In genomic region chr10:63115732-63116383, GRCh38 we compare ENCODE assay signal across 1 cellular context.
TF ChIP-seq lines count a peak whose summit lies in the region.

No MANE protein-coding gene starts in this region.

TF ChIP-seq in HepG2, 621 proteins besides CTCF, POLR2A, EP300 and RAD21 (continued from another document):
- TF ChIP-seq ZNF75D (CRISPR knock-in tag; IDR thresholded peaks at IDR 0.05; ENCODE audit: borderline replicate concordance) (no peak), ZNF281 (CRISPR knock-in tag; IDR thresholded peaks at IDR 0.05; ENCODE audit: borderline replicate concordance) (peak; percentile 92), GATAD2A (CRISPR knock-in tag; IDR thresholded peaks at IDR 0.05) (peak; percentile 31), BCL6 (CRISPR knock-in tag; IDR thresholded peaks at IDR 0.05) (peak; percentile 42; the same call in 1 of the 2 replicates), IKZF5 (CRISPR knock-in tag; IDR thresholded peaks at IDR 0.05) (0 out of 2 replicates have a peak, but pooled peaks have one; percentile 29), ZNF644 (CRISPR knock-in tag; IDR thresholded peaks at IDR 0.05; ENCODE audit: low read depth) (peak; percentile 57), ZNF784 (CRISPR knock-in tag; IDR thresholded peaks at IDR 0.05; ENCODE audit: borderline replicate concordance) (no peak), TBX3 (IDR thresholded peaks at IDR 0.05; ENCODE audit: borderline replicate concordance) (no peak), AKAP8 (CRISPR knock-in tag; IDR thresholded peaks at IDR 0.05) (no peak), ZNF724P (CRISPR knock-in tag; IDR thresholded peaks at IDR 0.05; ENCODE audit: borderline replicate concordance) (no peak), ELF1 (CRISPR knock-in tag; IDR thresholded peaks at IDR 0.05) (0 out of 2 replicates have a peak, but pooled peaks have one; percentile 25), CEBPB (IDR thresholded peaks at IDR 0.05; ENCODE audit: borderline replicate concordance, low read depth, low read length) (peak; percentile 83), SMC3 (IDR thresholded peaks at IDR 0.05; ENCODE audit: low read length) (0 out of 2 replicates have a peak, but pooled peaks have one; percentile 13), EHMT2 (IDR thresholded peaks at IDR 0.05; ENCODE audit: borderline replicate concordance, low read depth, low read length) (no peak), ZNF331 (CRISPR knock-in tag; IDR thresholded peaks at IDR 0.05) (peak; percentile 60; the same call in 1 of the 2 replicates), MAX (IDR thresholded peaks at IDR 0.05) (0 out of 2 replicates have a peak, but pooled peaks have one; percentile 54), ZNF225 (CRISPR knock-in tag; IDR thresholded peaks at IDR 0.05) (no peak), FOXA3 (CRISPR knock-in tag; IDR thresholded peaks at IDR 0.05) (0 out of 2 replicates have a peak, but pooled peaks have one; percentile 16), HMG20A (CRISPR knock-in tag; IDR thresholded peaks at IDR 0.05; ENCODE audit: borderline replicate concordance) (peak; percentile 37; the same call in 1 of the 2 replicates), ATF1 (CRISPR knock-in tag; IDR thresholded peaks at IDR 0.05) (no peak), ZNF550 (CRISPR knock-in tag; IDR thresholded peaks at IDR 0.05; ENCODE audit: borderline replicate concordance) (no peak), ZNF34 (CRISPR knock-in tag; IDR thresholded peaks at IDR 0.05; ENCODE audit: borderline replicate concordance) (no peak), ZNF17 (CRISPR knock-in tag; IDR thresholded peaks at IDR 0.05) (no peak), ZNF780A (CRISPR knock-in tag; IDR thresholded peaks at IDR 0.05) (no peak), ZMYM4 (CRISPR knock-in tag; IDR thresholded peaks at IDR 0.05) (peak; percentile 22; the same call in 1 of the 2 replicates), ARID5B (CRISPR knock-in tag; IDR thresholded peaks at IDR 0.05) (peak; percentile 52), TRIM22 (IDR thresholded peaks at IDR 0.05) (no peak), PCBP2 (optimal IDR thresholded peaks at IDR 0.05; ENCODE audit: low read depth, low read length, poor library complexity, severe bottlenecking) (no peak), SAP130 (CRISPR knock-in tag; IDR thresholded peaks at IDR 0.05; ENCODE audit: low read depth) (peak; percentile 36), TFAP4 (IDR thresholded peaks at IDR 0.05; ENCODE audit: borderline replicate concordance, low read depth) (peak; percentile 27; the same call in 1 of the 2 replicates), TCF7 (IDR thresholded peaks at IDR 0.05; ENCODE audit: low read depth) (no peak)
